Comparison of ENCODE assay signal across 1 cellular context in the genomic region with DNA sequence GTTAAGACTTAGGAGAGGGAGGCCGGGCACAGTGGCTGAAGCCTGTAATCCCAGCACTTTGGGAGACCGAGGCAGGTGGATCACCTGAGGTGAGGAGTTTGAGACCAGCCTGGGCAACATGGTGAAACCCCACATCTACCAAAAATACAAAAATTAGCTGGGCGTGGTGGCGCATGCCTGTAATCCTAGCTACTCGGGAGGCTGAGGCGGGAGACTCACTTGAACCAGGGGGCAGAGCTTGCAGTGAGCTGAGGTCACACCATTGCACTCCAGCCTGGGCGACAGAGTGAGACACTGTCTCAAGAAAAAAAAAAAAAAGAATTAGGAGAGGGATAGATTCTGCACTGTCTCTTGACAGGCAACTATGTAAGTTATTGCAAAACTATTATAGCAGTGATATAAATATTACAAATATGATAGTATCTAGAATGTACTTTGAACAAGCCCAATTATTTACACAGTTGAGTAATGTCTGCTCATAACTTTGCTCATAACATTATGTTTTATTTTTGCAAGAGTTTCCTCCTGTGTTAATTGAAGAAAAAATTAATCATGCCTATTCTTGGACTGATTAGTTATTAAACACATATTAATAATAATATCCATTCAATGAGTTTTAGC. TPM values are rescaled to one million over a fixed set of nuclear protein-coding genes. Genes with fewer than 3 reads are reported as not detected.
"Had no signal": no experiment of that assay in that cellular context is flagged by ENCODE, and none has a peak within 500 bp of the region (broad histone marks: within the 10 kb centered on the region; RNA-seq: fewer than 3 reads in every experiment).

No MANE protein-coding gene starts in this region.

RNA-seq across cellular contexts. Expression of gene MPV17L, which starts 46.6 kb away (rescaled TPM):
- total RNA-seq: myocyte had no signal
